In the genomic region with DNA sequence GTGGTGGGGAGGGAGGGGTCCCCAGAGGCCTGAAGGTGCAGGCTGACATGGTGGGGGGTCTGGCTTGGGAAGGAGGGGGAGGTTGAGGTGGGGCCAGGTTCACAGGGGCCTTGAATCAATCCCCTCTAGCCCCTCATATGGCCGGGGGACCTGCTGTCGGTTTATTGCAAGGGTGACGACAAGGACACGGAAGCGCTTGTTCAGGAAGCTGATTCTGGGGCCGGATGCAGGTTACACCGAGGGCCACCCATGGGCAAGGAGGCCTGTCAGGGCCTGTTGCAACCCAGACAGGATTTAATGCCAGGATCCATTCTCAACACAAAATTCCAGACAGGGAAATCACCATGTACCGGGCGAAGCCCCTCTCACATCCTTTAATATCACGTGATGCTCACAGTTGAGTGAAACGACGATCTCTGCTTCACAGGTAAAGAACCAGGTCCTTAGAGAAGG, we compare ENCODE assay signal across 18 cellular contexts. TPM values are rescaled to one million over a fixed set of nuclear protein-coding genes. Genes with fewer than 3 reads are reported as not detected.
A peak's percentile ranks its signal among the peaks of the same experiment; 100 is the strongest.
DNase-seq lines count a peak whose midpoint lies in the region; ATAC-seq and TF ChIP-seq lines count a peak whose summit lies in the region.
"Had no signal": no experiment of that assay in that cellular context is flagged by ENCODE, and none has a peak within 500 bp of the region (broad histone marks: within the 10 kb centered on the region; RNA-seq: fewer than 3 reads in every experiment).

No MANE protein-coding gene starts in this region.

- H2AFZ ChIP-seq in mammary epithelial cell (ENCODE audit: low read depth, low read length): peak overlapping the region; percentile 84
- H2AFZ ChIP-seq in hepatocyte: no peak overlapping the region
- H2AFZ ChIP-seq: GM23338 had no signal

- H3K27me3 ChIP-seq in BLaER1: no peaks in the 10 kb centered on the region
- H3K27me3 ChIP-seq in mammary epithelial cell (ENCODE audit: insufficient read depth, low read length): no peaks in the 10 kb centered on the region
- no peaks in the 10 kb centered on the region for H3K27me3 ChIP-seq in hepatocyte

- H3K4me2 ChIP-seq in BLaER1: peak overlapping the region; percentile 93
- peak overlapping the region; percentile 35 for H3K4me2 ChIP-seq in mammary epithelial cell (ENCODE audit: insufficient read depth, low read depth, low read length)
- H3K4me2 ChIP-seq in hepatocyte: no peak overlapping the region
- H3K4me2 ChIP-seq: GM23338 had no signal

- BruUV-seq in mammary epithelial cell (replicated peaks; lab: Mats Ljungman, UMichigan): no TSS peak

- no peak for TF ChIP-seq CTCF in mammary epithelial cell (conservative IDR thresholded peaks at IDR 0.05 in 1 of 2, IDR thresholded peaks at IDR 0.05 in 1 of 2; ENCODE audit: extremely low read depth in 1 of 2, insufficient read depth in 1 of 2, low read depth in 1 of 2, low read length in 2 of 2)
- TF ChIP-seq CTCF in hepatocyte (IDR thresholded peaks at IDR 0.05; ENCODE audit: poor library complexity): no peak
- TF ChIP-seq CTCF in lower leg skin (IDR thresholded peaks at IDR 0.05): no peak

- no peaks in the 10 kb centered on the region for H3K9me3 ChIP-seq in BLaER1
- H3K9me3 ChIP-seq in mammary epithelial cell (replicated peaks; ENCODE audit: insufficient read depth, low read length): no peaks in the 10 kb centered on the region
- H3K9me3 ChIP-seq in hepatocyte (ENCODE audit: low read depth): no peaks in the 10 kb centered on the region

- in situ Hi-C loops in mammary epithelial cell (cut with MboI; ENCODE audit: low sequenced_read_pairs in 2 of 2): no loop called here

- H4K20me1 ChIP-seq in BLaER1 (no peaks in the 10 kb centered on the region), mammary epithelial cell (ENCODE audit: insufficient read depth, low read length) (no peaks in the 10 kb centered on the region), hepatocyte (ENCODE audit: insufficient read depth, poor library complexity, severe bottlenecking) (no peaks in the 10 kb centered on the region)

- H3K9ac ChIP-seq in BLaER1: 0 out of 2 replicates have a peak overlapping the region, but pooled peaks have one; percentile 76
- H3K9ac ChIP-seq in mammary epithelial cell (ENCODE audit: insufficient read depth, low read length): peak overlapping the region; percentile 48

- H3K79me2 ChIP-seq in mammary epithelial cell (ENCODE audit: insufficient read depth, low read length): no peaks in the 10 kb centered on the region
- H3K79me2 ChIP-seq in hepatocyte: no peaks in the 10 kb centered on the region

- intact Hi-C loops in mammary epithelial cell (cut with micrococcal nuclease): loop anchor here (2.0 kb wide), 1 partner anchor 42 kb away; a partner anchor contains a TSS
- intact Hi-C loops in lower leg skin (cut with DNase I; ENCODE audit: low total_unique reads): no loop called here

- no peaks in the 10 kb centered on the region for H3K9me2 ChIP-seq in hepatocyte (replicated peaks; ENCODE audit: insufficient read depth)

- ATAC-seq in effector memory CD8-positive, alpha-beta T cell (replicated peaks): no peak
- ATAC-seq: activated CD8-positive, alpha-beta memory T cell treated with anti-CD3 and anti-CD28 coated beads, Interleukin-2, amount 10 ng/mL, durations not matched to agents 7 days and 5 days; T-cell had no signal

- H3K27ac Mint-ChIP-seq in effector memory CD8-positive, alpha-beta T cell: no peak overlapping the region
- H3K27ac Mint-ChIP-seq: activated CD8-positive, alpha-beta memory T cell treated with anti-CD3 and anti-CD28 coated beads, Interleukin-2, amount 10 ng/mL, durations not matched to agents 7 days and 5 days; GM23338; T-cell had no signal

- H3K4me1 Mint-ChIP-seq in effector memory CD8-positive, alpha-beta T cell (ENCODE audit: low read depth in 2 of 2): no peaks in the 10 kb centered on the region
- H3K4me1 Mint-ChIP-seq: activated CD8-positive, alpha-beta memory T cell treated with anti-CD3 and anti-CD28 coated beads, Interleukin-2, amount 10 ng/mL, durations not matched to agents 7 days and 5 days; T-cell had no signal

- peaks cover 21 to 41% of the 10 kb centered on the region in 2 donors for H3K27me3 Mint-ChIP-seq in effector memory CD8-positive, alpha-beta T cell
- H3K27me3 Mint-ChIP-seq: activated CD8-positive, alpha-beta memory T cell treated with anti-CD3 and anti-CD28 coated beads, Interleukin-2, amount 10 ng/mL, durations not matched to agents 7 days and 5 days had no signal

- DNase-seq in mammary epithelial cell (peak; percentile 79), hepatocyte (ENCODE audit: low spot score) (no peak), activated gamma-delta T cell (lab: John Stamatoyannopoulos, UW) (no peak), lower leg skin (ENCODE audit: low spot score in 2 of 2) (no peak), SHP77 (lab: John Stamatoyannopoulos, UW) (no peak)
- DNase-seq in effector memory CD8-positive, alpha-beta T cell: no peak
- DNase-seq: activated CD4-positive, alpha-beta T cell treated with anti-CD3 and anti-CD28 coated beads for 48 hours; activated CD8-positive, alpha-beta memory T cell treated with anti-CD3 and anti-CD28 coated beads, Interleukin-2, amount 10 ng/mL, durations not matched to agents 7 days and 5 days; activated effector memory CD4-positive, alpha-beta T cell treated with anti-CD3 and anti-CD28 coated beads, Interleukin-2, amount 50 U/mL, for 16 hours; NCI-H1092 treated with DMSO at 0.1 percent for 48 hours; NCI-H510A; nephron progenitor cell; NK-92 treated with Interleukin-12 subunit alpha and Interleukin-12 subunit beta, amount 100 ng/mL, for 24 hours; T-cell had no signal

- TF ChIP-seq POLR2A in lower leg skin (IDR thresholded peaks at IDR 0.05): no peak

- H3K4me1 ChIP-seq in BLaER1 (peaks cover 99% of the 10 kb centered on the region), mammary epithelial cell (ENCODE audit: insufficient read depth, low read length) (peaks cover 35% of the 10 kb centered on the region), hepatocyte (ENCODE audit: insufficient read depth) (peaks cover 65% of the 10 kb centered on the region)

- H3K4me3 ChIP-seq in BLaER1 (no peak overlapping the region), mammary epithelial cell (replicated peaks in 1 of 3; ENCODE audit: insufficient read depth in 1 of 3, low read depth in 2 of 3, low read length in 3 of 3) (no peak overlapping the region), hepatocyte (no peak overlapping the region), skin epidermis (no peak overlapping the region), lower leg skin (ENCODE audit: low read depth, poor library complexity, severe bottlenecking) (no peak overlapping the region)
- H3K4me3 ChIP-seq: GM23338 had no signal

- 0% methylated on average over 5 of the region's 12 CpGs for WGBS in mammary epithelial cell (ENCODE audit: low coverage, missing lambda C conversion rate)
- WGBS in hepatocyte (ENCODE audit: low lambda C conversion rate, missing lambda C conversion rate): 76% methylated on average over 7 of the region's 12 CpGs
- WGBS in lower leg skin, 2 donors: 50 to 56% methylated on average over 12 of the region's 12 CpGs

- no peak overlapping the region for H3K4me3 Mint-ChIP-seq in effector memory CD8-positive, alpha-beta T cell
- H3K4me3 Mint-ChIP-seq: activated CD8-positive, alpha-beta memory T cell treated with anti-CD3 and anti-CD28 coated beads, Interleukin-2, amount 10 ng/mL, durations not matched to agents 7 days and 5 days; GM23338; nephron progenitor cell; T-cell had no signal

- dilution Hi-C loops in mammary epithelial cell (cut with HindIII; ENCODE audit: low sequenced_read_pairs): no loop called here

- peak overlapping the region; percentile 86 for H3K27ac ChIP-seq in BLaER1
- H3K27ac ChIP-seq in mammary epithelial cell (ENCODE audit: insufficient read depth, low read depth, low read length): peak overlapping the region; percentile 86
- peak overlapping the region; percentile 96 for H3K27ac ChIP-seq in hepatocyte
- H3K27ac ChIP-seq in skin epidermis: peak overlapping the region in 11 of 21 experiments; percentile 6 to 78 (median 43)
- H3K27ac ChIP-seq: C4-2B had no signal

- CTCF ChIA-PET in mammary epithelial cell (lab: Charles Lee; ENCODE audit: low non-redundant PET): no interaction called here

- H3K36me3 Mint-ChIP-seq in effector memory CD8-positive, alpha-beta T cell (ENCODE audit: insufficient read depth): peaks cover 2% of the 10 kb centered on the region
- H3K36me3 Mint-ChIP-seq: activated CD8-positive, alpha-beta memory T cell treated with anti-CD3 and anti-CD28 coated beads, Interleukin-2, amount 10 ng/mL, durations not matched to agents 7 days and 5 days; T-cell had no signal

- no peaks in the 10 kb centered on the region for H3K9me3 Mint-ChIP-seq in effector memory CD8-positive, alpha-beta T cell
- H3K9me3 Mint-ChIP-seq: GM23338, nephron progenitor cell, T-cell had no signal

- H3K36me3 ChIP-seq in BLaER1: no peaks in the 10 kb centered on the region
- H3K36me3 ChIP-seq in mammary epithelial cell (ENCODE audit: insufficient read depth, low read length): no peaks in the 10 kb centered on the region
- no peaks in the 10 kb centered on the region for H3K36me3 ChIP-seq in hepatocyte (replicated peaks; ENCODE audit: insufficient read depth, low read depth)

RNA-seq across cellular contexts. Expression of a gene that starts 41.6 kb away (rescaled TPM):
- total RNA-seq in mammary epithelial cell (1 to 10 TPM; 1.3 to 5.3 TPM), hepatocyte (6.9 and 8.4 TPM in 2 replicates), lower leg skin (1 to 10 TPM; 3.8 to 8.5 (median 4.2) TPM)
- polyA plus RNA-seq in mammary epithelial cell (2.6 TPM), hepatocyte (5.3 and 7.1 TPM in 2 replicates)
- polyA minus RNA-seq in mammary epithelial cell: 23.9 TPM

Comparison
In these comparisons a context has a peak if more than half of its experiments do, and no peak if none do; other contexts are left out.
1. H3K27ac ChIP-seq: peak in every context shown above with its lines; median percentile 96 in hepatocyte; 86 in BLaER1; 86 in mammary epithelial cell; 43 in skin epidermis.